1 cellular context compared by ENCODE assay signal in the genomic region with DNA sequence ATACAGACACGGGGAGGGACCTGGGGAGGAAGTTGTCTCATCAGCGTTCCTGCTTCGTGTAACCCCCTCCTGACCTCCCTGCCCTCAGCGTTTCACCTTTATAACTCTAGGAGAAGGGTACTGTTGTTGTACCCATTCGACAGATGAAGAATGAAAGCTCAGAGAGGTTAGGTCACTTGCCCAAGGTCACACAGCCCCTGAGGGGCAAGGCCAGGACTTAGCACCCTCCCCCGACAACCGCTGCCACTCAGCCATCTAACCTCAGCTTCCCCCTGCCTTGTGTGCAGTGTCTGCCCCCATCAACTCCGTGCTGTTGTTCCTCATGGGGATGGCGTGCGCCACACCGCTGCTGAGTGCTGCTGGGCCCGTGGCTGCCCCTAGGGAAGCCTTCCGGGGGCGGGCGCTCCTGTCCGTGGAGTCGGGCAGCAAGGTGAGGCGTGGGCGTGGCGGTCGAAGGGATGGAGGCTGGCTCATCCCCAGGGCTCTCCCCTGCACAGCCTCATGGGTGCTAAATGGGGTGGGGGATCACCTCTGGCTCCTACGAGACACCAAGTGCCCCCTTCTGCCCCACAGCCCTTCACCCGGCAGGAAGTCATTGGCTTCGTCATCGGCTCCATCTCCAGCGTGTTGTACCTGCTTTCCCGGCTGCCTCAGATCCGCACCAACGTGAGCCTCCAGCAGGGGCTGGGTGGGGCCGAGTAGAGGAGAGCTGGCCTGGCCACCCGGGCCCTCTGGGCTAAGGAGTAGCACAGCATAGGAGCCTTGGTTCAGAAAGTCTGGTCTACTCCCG.
A peak's percentile ranks its signal among the peaks of the same experiment; 100 is the strongest.
TF ChIP-seq lines count a peak whose summit lies in the region.

No MANE protein-coding gene starts in this region.

TF ChIP-seq in K562, 482 proteins besides CTCF, POLR2A, EP300 and RAD21 (continues in another document):
- TF ChIP-seq CHD4 (IDR thresholded peaks at IDR 0.05; ENCODE audit: insufficient read depth, insufficient replicate concordance, low read depth, low read length, poor library complexity, severe bottlenecking) (peak; percentile 84), PHB (CRISPR knock-in tag; IDR thresholded peaks at IDR 0.05) (no peak), PTBP1 (IDR thresholded peaks at IDR 0.05; ENCODE audit: low read depth, low read length) (peak; percentile 84; the same call in 1 of the 2 replicates), EWSR1 (IDR thresholded peaks at IDR 0.05; ENCODE audit: borderline replicate concordance, low read depth, partially characterized antibody) (no peak), GABPA (tag; conservative IDR thresholded peaks at IDR 0.05; ENCODE audit: low read depth) (no peak), ZNF143 (CRISPR knock-in tag; IDR thresholded peaks at IDR 0.05) (0 out of 2 replicates have a peak, but pooled peaks have one; percentile 20), MBD2 (IDR thresholded peaks at IDR 0.05; ENCODE audit: borderline replicate concordance, low read depth) (no peak), MYC (IDR thresholded peaks at IDR 0.05; ENCODE audit: low read depth, low read length) (no peak), MYC (CRISPR knock-in tag; IDR thresholded peaks at IDR 0.05; ENCODE audit: borderline replicate concordance, low read depth) (0 out of 2 replicates have a peak, but pooled peaks have one; percentile 44), RCOR1 (IDR thresholded peaks at IDR 0.05; ENCODE audit: borderline replicate concordance in 1 of 2, low read depth in 2 of 2, low read length in 2 of 2) (0 out of 4 replicates have a peak, but pooled peaks of 1 of the 2 experiments have one; percentile 21), ARID2 (IDR thresholded peaks at IDR 0.05) (no peak), TCF7L2 (IDR thresholded peaks at IDR 0.05; ENCODE audit: low read depth, low read length) (no peak), SPI1 (IDR thresholded peaks at IDR 0.05; ENCODE audit: borderline replicate concordance, low read depth, low read length) (peak; percentile 49; the same call in 1 of the 2 replicates), ZNF124 (CRISPR knock-in tag; IDR thresholded peaks at IDR 0.05) (no peak), NR1H2 (CRISPR knock-in tag; IDR thresholded peaks at IDR 0.05) (no peak), KDM1A (IDR thresholded peaks at IDR 0.05) (peak; percentile 74 to 78; a peak in 2 of 4 replicates), EGR1 (conservative IDR thresholded peaks at IDR 0.05) (peak; percentile 39; the same call in 1 of the 2 replicates), GTF2E2 (tag; IDR thresholded peaks at IDR 0.05) (no peak), SRSF7 (optimal IDR thresholded peaks at IDR 0.05; ENCODE audit: low read depth, low read length) (no peak), ZNF79 (CRISPR knock-in tag; IDR thresholded peaks at IDR 0.05; ENCODE audit: low read depth) (no peak), ZNF766 (CRISPR knock-in tag; conservative IDR thresholded peaks at IDR 0.05) (no peak), PCBP1 (IDR thresholded peaks at IDR 0.05; ENCODE audit: low read depth, low read length, poor library complexity, severe bottlenecking) (no peak), NR4A1 (CRISPR knock-in tag; IDR thresholded peaks at IDR 0.05) (no peak), NR4A1 (tag; IDR thresholded peaks at IDR 0.05) (no peak), NRF1 (conservative IDR thresholded peaks at IDR 0.05 in 1 of 2, IDR thresholded peaks at IDR 0.05 in 1 of 2) (no peak)
- TF ChIP-seq, protein P1, sequence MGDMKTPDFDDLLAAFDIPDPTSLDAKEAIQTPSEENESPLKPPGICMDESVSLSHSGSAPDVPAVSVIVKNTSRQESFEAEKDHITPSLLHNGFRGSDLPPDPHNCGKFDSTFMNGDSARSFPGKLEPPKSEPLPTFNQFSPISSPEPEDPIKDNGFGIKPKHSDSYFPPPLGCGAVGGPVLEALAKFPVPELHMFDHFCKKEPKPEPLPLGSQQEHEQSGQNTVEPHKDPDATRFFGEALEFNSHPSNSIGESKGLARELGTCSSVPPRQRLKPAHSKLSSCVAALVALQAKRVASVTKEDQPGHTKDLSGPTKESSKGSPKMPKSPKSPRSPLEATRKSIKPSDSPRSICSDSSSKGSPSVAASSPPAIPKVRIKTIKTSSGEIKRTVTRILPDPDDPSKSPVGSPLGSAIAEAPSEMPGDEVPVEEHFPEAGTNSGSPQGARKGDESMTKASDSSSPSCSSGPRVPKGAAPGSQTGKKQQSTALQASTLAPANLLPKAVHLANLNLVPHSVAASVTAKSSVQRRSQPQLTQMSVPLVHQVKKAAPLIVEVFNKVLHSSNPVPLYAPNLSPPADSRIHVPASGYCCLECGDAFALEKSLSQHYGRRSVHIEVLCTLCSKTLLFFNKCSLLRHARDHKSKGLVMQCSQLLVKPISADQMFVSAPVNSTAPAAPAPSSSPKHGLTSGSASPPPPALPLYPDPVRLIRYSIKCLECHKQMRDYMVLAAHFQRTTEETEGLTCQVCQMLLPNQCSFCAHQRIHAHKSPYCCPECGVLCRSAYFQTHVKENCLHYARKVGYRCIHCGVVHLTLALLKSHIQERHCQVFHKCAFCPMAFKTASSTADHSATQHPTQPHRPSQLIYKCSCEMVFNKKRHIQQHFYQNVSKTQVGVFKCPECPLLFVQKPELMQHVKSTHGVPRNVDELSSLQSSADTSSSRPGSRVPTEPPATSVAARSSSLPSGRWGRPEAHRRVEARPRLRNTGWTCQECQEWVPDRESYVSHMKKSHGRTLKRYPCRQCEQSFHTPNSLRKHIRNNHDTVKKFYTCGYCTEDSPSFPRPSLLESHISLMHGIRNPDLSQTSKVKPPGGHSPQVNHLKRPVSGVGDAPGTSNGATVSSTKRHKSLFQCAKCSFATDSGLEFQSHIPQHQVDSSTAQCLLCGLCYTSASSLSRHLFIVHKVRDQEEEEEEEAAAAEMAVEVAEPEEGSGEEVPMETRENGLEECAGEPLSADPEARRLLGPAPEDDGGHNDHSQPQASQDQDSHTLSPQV (IDR thresholded peaks at IDR 0.05) = no peak
- TF ChIP-seq, protein P2, sequence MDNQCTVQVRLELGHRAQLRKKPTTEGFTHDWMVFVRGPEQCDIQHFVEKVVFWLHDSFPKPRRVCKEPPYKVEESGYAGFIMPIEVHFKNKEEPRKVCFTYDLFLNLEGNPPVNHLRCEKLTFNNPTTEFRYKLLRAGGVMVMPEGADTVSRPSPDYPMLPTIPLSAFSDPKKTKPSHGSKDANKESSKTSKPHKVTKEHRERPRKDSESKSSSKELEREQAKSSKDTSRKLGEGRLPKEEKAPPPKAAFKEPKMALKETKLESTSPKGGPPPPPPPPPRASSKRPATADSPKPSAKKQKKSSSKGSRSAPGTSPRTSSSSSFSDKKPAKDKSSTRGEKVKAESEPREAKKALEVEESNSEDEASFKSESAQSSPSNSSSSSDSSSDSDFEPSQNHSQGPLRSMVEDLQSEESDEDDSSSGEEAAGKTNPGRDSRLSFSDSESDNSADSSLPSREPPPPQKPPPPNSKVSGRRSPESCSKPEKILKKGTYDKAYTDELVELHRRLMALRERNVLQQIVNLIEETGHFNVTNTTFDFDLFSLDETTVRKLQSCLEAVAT (IDR thresholded peaks at IDR 0.05) = no peak
- TF ChIP-seq, protein P3, sequence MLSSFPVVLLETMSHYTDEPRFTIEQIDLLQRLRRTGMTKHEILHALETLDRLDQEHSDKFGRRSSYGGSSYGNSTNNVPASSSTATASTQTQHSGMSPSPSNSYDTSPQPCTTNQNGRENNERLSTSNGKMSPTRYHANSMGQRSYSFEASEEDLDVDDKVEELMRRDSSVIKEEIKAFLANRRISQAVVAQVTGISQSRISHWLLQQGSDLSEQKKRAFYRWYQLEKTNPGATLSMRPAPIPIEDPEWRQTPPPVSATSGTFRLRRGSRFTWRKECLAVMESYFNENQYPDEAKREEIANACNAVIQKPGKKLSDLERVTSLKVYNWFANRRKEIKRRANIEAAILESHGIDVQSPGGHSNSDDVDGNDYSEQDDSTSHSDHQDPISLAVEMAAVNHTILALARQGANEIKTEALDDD (IDR thresholded peaks at IDR 0.05) = no peak
- TF ChIP-seq, protein P4, sequence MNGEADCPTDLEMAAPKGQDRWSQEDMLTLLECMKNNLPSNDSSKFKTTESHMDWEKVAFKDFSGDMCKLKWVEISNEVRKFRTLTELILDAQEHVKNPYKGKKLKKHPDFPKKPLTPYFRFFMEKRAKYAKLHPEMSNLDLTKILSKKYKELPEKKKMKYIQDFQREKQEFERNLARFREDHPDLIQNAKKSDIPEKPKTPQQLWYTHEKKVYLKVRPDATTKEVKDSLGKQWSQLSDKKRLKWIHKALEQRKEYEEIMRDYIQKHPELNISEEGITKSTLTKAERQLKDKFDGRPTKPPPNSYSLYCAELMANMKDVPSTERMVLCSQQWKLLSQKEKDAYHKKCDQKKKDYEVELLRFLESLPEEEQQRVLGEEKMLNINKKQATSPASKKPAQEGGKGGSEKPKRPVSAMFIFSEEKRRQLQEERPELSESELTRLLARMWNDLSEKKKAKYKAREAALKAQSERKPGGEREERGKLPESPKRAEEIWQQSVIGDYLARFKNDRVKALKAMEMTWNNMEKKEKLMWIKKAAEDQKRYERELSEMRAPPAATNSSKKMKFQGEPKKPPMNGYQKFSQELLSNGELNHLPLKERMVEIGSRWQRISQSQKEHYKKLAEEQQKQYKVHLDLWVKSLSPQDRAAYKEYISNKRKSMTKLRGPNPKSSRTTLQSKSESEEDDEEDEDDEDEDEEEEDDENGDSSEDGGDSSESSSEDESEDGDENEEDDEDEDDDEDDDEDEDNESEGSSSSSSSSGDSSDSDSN (IDR thresholded peaks at IDR 0.05; ENCODE audit: borderline replicate concordance in 1 of 2, low read depth in 2 of 2, low read length in 2 of 2) = no peak
- TF ChIP-seq, protein P5, sequence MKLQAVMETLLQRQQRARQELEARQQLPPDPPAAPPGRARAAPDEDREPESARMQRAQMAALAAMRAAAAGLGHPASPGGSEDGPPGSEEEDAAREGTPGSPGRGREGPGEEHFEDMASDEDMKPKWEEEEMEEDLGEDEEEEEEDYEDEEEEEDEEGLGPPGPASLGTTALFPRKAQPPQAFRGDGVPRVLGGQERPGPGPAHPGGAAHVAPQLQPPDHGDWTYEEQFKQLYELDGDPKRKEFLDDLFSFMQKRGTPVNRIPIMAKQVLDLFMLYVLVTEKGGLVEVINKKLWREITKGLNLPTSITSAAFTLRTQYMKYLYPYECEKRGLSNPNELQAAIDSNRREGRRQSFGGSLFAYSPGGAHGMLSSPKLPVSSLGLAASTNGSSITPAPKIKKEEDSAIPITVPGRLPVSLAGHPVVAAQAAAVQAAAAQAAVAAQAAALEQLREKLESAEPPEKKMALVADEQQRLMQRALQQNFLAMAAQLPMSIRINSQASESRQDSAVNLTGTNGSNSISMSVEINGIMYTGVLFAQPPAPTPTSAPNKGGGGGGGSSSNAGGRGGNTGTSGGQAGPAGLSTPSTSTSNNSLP (IDR thresholded peaks at IDR 0.05; ENCODE audit: borderline replicate concordance, low read depth, low read length) = no peak
- TF ChIP-seq, protein P6, sequence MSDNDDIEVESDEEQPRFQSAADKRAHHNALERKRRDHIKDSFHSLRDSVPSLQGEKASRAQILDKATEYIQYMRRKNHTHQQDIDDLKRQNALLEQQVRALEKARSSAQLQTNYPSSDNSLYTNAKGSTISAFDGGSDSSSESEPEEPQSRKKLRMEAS (CRISPR knock-in tag; IDR thresholded peaks at IDR 0.05) = peak; percentile 29; the same call in 1 of the 2 replicates
- TF ChIP-seq, protein P7, sequence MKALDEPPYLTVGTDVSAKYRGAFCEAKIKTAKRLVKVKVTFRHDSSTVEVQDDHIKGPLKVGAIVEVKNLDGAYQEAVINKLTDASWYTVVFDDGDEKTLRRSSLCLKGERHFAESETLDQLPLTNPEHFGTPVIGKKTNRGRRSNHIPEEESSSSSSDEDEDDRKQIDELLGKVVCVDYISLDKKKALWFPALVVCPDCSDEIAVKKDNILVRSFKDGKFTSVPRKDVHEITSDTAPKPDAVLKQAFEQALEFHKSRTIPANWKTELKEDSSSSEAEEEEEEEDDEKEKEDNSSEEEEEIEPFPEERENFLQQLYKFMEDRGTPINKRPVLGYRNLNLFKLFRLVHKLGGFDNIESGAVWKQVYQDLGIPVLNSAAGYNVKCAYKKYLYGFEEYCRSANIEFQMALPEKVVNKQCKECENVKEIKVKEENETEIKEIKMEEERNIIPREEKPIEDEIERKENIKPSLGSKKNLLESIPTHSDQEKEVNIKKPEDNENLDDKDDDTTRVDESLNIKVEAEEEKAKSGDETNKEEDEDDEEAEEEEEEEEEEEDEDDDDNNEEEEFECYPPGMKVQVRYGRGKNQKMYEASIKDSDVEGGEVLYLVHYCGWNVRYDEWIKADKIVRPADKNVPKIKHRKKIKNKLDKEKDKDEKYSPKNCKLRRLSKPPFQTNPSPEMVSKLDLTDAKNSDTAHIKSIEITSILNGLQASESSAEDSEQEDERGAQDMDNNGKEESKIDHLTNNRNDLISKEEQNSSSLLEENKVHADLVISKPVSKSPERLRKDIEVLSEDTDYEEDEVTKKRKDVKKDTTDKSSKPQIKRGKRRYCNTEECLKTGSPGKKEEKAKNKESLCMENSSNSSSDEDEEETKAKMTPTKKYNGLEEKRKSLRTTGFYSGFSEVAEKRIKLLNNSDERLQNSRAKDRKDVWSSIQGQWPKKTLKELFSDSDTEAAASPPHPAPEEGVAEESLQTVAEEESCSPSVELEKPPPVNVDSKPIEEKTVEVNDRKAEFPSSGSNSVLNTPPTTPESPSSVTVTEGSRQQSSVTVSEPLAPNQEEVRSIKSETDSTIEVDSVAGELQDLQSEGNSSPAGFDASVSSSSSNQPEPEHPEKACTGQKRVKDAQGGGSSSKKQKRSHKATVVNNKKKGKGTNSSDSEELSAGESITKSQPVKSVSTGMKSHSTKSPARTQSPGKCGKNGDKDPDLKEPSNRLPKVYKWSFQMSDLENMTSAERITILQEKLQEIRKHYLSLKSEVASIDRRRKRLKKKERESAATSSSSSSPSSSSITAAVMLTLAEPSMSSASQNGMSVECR (CRISPR knock-in tag; IDR thresholded peaks at IDR 0.05) = peak; percentile 4; the same call in 1 of the 2 replicates
- TF ChIP-seq, protein P8, sequence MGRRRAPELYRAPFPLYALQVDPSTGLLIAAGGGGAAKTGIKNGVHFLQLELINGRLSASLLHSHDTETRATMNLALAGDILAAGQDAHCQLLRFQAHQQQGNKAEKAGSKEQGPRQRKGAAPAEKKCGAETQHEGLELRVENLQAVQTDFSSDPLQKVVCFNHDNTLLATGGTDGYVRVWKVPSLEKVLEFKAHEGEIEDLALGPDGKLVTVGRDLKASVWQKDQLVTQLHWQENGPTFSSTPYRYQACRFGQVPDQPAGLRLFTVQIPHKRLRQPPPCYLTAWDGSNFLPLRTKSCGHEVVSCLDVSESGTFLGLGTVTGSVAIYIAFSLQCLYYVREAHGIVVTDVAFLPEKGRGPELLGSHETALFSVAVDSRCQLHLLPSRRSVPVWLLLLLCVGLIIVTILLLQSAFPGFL (CRISPR knock-in tag; IDR thresholded peaks at IDR 0.05) = no peak
- TF ChIP-seq, protein P9, sequence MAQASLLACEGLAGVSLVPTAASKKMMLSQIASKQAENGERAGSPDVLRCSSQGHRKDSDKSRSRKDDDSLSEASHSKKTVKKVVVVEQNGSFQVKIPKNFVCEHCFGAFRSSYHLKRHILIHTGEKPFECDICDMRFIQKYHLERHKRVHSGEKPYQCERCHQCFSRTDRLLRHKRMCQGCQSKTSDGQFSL (CRISPR knock-in tag; IDR thresholded peaks at IDR 0.05) = no peak
- TF ChIP-seq, protein P9 (tag; IDR thresholded peaks at IDR 0.05) = no peak
- TF ChIP-seq, protein P10, sequence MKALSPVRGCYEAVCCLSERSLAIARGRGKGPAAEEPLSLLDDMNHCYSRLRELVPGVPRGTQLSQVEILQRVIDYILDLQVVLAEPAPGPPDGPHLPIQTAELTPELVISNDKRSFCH (CRISPR knock-in tag; IDR thresholded peaks at IDR 0.05) = no peak
- TF ChIP-seq, protein P10 (tag; IDR thresholded peaks at IDR 0.05) = 0 out of 2 replicates have a peak, but pooled peaks have one; percentile 13
